9 cellular contexts compared by ENCODE assay signal in genomic region chr4:90027565-90027964, GRCh38.
A peak's percentile ranks its signal among the peaks of the same experiment; 100 is the strongest.
DNase-seq lines count a peak whose midpoint lies in the region; ATAC-seq, FAIRE-seq and TF ChIP-seq lines count a peak whose summit lies in the region.
"Had no signal": no experiment of that assay in that cellular context is flagged by ENCODE, and none has a peak within 500 bp of the region (broad histone marks: within the 10 kb centered on the region; RNA-seq: fewer than 3 reads in every experiment).

No MANE protein-coding gene starts in this region.

- H3K79me2 ChIP-seq in GM12878 (ENCODE audit: control insufficient read depth, insufficient read depth, low read length) (no peaks in the 10 kb centered on the region), mammary epithelial cell (ENCODE audit: insufficient read depth, low read length) (no peaks in the 10 kb centered on the region)

- no peak overlapping the region for H3K4me2 ChIP-seq in GM12878 (ENCODE audit: control insufficient read depth, insufficient read depth)
- no peak overlapping the region for H3K4me2 ChIP-seq in mammary epithelial cell (ENCODE audit: insufficient read depth, low read depth, low read length)

- H3K9me3 ChIP-seq in GM12878 (replicated peaks; ENCODE audit: control insufficient read depth, insufficient read depth, low read length) (no peaks in the 10 kb centered on the region), mammary epithelial cell (replicated peaks; ENCODE audit: insufficient read depth, low read length) (no peaks in the 10 kb centered on the region)

- TF ChIP-seq RAD21 in GM12878 (IDR thresholded peaks at IDR 0.05; ENCODE audit: insufficient read depth, low read depth, low read length) = no peak

- SMC1A ChIA-PET in GM12878 (lab: Charles Lee; ENCODE audit: uncharacterized antibody, unreplicated experiment) = interaction anchor here (0.5 to 1.4 kb wide), 7 partner anchors 17 to 162 kb away, joined by 3 to 4 read pairs (median 3); no protein-coding TSS in a partner anchor

- dilution Hi-C loops in mammary epithelial cell (cut with HindIII; ENCODE audit: low sequenced_read_pairs) = no loop called here

- H4K20me1 ChIP-seq in GM12878 (ENCODE audit: control insufficient read depth, insufficient read depth) (no peaks in the 10 kb centered on the region), mammary epithelial cell (ENCODE audit: insufficient read depth, low read length) (no peaks in the 10 kb centered on the region)

- ATAC-seq in GM18909 (IDR thresholded peaks at IDR 0.05; ENCODE audit: poor library complexity, unreplicated experiment) (peak; percentile 93), GM21825 (IDR thresholded peaks at IDR 0.05; ENCODE audit: unreplicated experiment) (peak; percentile 91), HG03354 (IDR thresholded peaks at IDR 0.05; ENCODE audit: poor library complexity, severe bottlenecking, unreplicated experiment) (peak; percentile 93), GM12878 (peak; percentile 91)

- TF ChIP-seq EP300 in GM12878 (IDR thresholded peaks at IDR 0.05; ENCODE audit: borderline replicate concordance in 1 of 2, control insufficient read depth in 1 of 2, low read depth in 2 of 2, low read length in 2 of 2) = peak; percentile 83 to 91; a peak in 3 of 4 replicates

- no peak overlapping the region for H3K9ac ChIP-seq in GM12878 (ENCODE audit: control insufficient read depth, insufficient read depth, low read length)
- H3K9ac ChIP-seq in mammary epithelial cell (ENCODE audit: insufficient read depth, low read length) = no peak overlapping the region

- TF ChIP-seq CTCF in GM12878 (IDR thresholded peaks at IDR 0.05 in 2 of 3, conservative IDR thresholded peaks at IDR 0.05 in 1 of 3; ENCODE audit: control insufficient read depth in 2 of 3, extremely low read depth in 1 of 3, insufficient read depth in 1 of 3, low read depth in 3 of 3, low read length in 3 of 3) (no peak), mammary epithelial cell (conservative IDR thresholded peaks at IDR 0.05 in 1 of 2, IDR thresholded peaks at IDR 0.05 in 1 of 2; ENCODE audit: extremely low read depth in 1 of 2, insufficient read depth in 1 of 2, low read depth in 1 of 2, low read length in 2 of 2) (no peak)

- RAD21 ChIA-PET in GM12878 (lab: Charles Lee; ENCODE audit: unreplicated experiment) = interaction anchor here (0.6 to 1.0 kb wide), 2 partner anchors 101 to 117 kb away, joined by 3 read pairs; no protein-coding TSS in a partner anchor

- POLR2A ChIA-PET in GM12878 (lab: Charles Lee) = interaction anchor here (0.5 kb wide), 1 partner anchor 804 kb away, joined by 12 read pairs; no protein-coding TSS in a partner anchor

- BruUV-seq in GM12878 (replicated peaks; lab: Mats Ljungman, UMichigan) = no TSS peak
- BruUV-seq in mammary epithelial cell (replicated peaks; lab: Mats Ljungman, UMichigan) = no TSS peak

- TF ChIP-seq POLR2A in GM12878 (IDR thresholded peaks at IDR 0.05; ENCODE audit: low read depth, low read length) = no peak

- H3K4me1 ChIP-seq in GM12878 (ENCODE audit: control insufficient read depth, insufficient read depth, low read length) (peaks cover 9% of the 10 kb centered on the region), mammary epithelial cell (ENCODE audit: insufficient read depth, low read length) (no peaks in the 10 kb centered on the region)

- H3K27me3 ChIP-seq in GM12878 (replicated peaks in 1 of 2; ENCODE audit: control insufficient read depth in 2 of 2, insufficient read depth in 2 of 2, low read length in 1 of 2) (no peaks in the 10 kb centered on the region), mammary epithelial cell (ENCODE audit: insufficient read depth, low read length) (no peaks in the 10 kb centered on the region)

- H2AFZ ChIP-seq in GM12878 (ENCODE audit: control insufficient read depth, low read depth, low read length) = no peak overlapping the region
- no peak overlapping the region for H2AFZ ChIP-seq in mammary epithelial cell (ENCODE audit: low read depth, low read length)

- CTCF ChIA-PET in GM12878 (lab: Yijun Ruan, JAX) = interaction anchor here (1.3 to 1.4 kb wide), 2 partner anchors 117 to 132 kb away, joined by 3 to 4 read pairs; no protein-coding TSS in a partner anchor
- CTCF ChIA-PET in mammary epithelial cell (lab: Charles Lee; ENCODE audit: low non-redundant PET) = no interaction called here

- H3K36me3 ChIP-seq in GM12878 (ENCODE audit: control insufficient read depth in 2 of 2, insufficient read depth in 2 of 2, low read length in 1 of 2) (no peaks in the 10 kb centered on the region), mammary epithelial cell (ENCODE audit: insufficient read depth, low read length) (no peaks in the 10 kb centered on the region)

- intact Hi-C loops in GM12878 (cut with micrococcal nuclease; ENCODE audit: unreplicated experiment) (loop anchor here (5.0 kb wide), 3 partner anchors 100 to 140 kb away; partner anchors contain the start of gene CCSER1), mammary epithelial cell (cut with micrococcal nuclease) (no loop called here)

- in situ Hi-C loops in GM12878 (cut with MboI) (loop anchor here (10.0 kb wide), 1 partner anchor 267 kb away; no protein-coding TSS in a partner anchor), mammary epithelial cell (cut with MboI; ENCODE audit: low sequenced_read_pairs in 2 of 2) (loop anchor here in 1 of 2 donors (25.0 kb wide), 1 partner anchor 260 kb away; no protein-coding TSS in a partner anchor)

- H3K27ac ChIP-seq in GM12878 (ENCODE audit: control insufficient read depth, insufficient read depth) (no peak overlapping the region; the same call in 1 of the 2 replicates), mammary epithelial cell (ENCODE audit: insufficient read depth, low read depth, low read length) (no peak overlapping the region)

- DNase-seq in GM12878 (ENCODE audit: low read depth, low spot score) (no peak), NCI-H1092 (lab: John Stamatoyannopoulos, UW) (no peak), mammary epithelial cell (no peak), AG08395 (ENCODE audit: low spot score) (no peak), H4 (ENCODE audit: low spot score) (no peak)
- DNase-seq: retina had no signal

- H3K4me3 ChIP-seq in GM12878 = no peak overlapping the region
- H3K4me3 ChIP-seq in mammary epithelial cell (replicated peaks in 1 of 3; ENCODE audit: insufficient read depth in 1 of 3, low read depth in 2 of 3, low read length in 3 of 3) = no peak overlapping the region

- 19% methylated on average over 2 of the region's 2 CpGs for WGBS in GM12878 (ENCODE audit: insufficient coverage, insufficient replicate concordance, low lambda C conversion rate, missing lambda C conversion rate)
- 76% methylated on average over 2 of the region's 2 CpGs for WGBS in mammary epithelial cell (ENCODE audit: low coverage, missing lambda C conversion rate)

- no peak for FAIRE-seq in GM12878 (lab: Jason Lieb, UNC)

TF ChIP-seq in GM12878, 131 proteins besides CTCF, POLR2A, EP300 and RAD21 (continues in another document):
- peak; percentile 38 for TF ChIP-seq MEF2B (IDR thresholded peaks at IDR 0.05; ENCODE audit: partially characterized antibody, poor library complexity, severe bottlenecking)
- peak; percentile 22 for TF ChIP-seq JUNB (IDR thresholded peaks at IDR 0.05)
- TF ChIP-seq, protein P1, sequence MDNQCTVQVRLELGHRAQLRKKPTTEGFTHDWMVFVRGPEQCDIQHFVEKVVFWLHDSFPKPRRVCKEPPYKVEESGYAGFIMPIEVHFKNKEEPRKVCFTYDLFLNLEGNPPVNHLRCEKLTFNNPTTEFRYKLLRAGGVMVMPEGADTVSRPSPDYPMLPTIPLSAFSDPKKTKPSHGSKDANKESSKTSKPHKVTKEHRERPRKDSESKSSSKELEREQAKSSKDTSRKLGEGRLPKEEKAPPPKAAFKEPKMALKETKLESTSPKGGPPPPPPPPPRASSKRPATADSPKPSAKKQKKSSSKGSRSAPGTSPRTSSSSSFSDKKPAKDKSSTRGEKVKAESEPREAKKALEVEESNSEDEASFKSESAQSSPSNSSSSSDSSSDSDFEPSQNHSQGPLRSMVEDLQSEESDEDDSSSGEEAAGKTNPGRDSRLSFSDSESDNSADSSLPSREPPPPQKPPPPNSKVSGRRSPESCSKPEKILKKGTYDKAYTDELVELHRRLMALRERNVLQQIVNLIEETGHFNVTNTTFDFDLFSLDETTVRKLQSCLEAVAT (IDR thresholded peaks at IDR 0.05) = no peak
- TF ChIP-seq TCF3 (IDR thresholded peaks at IDR 0.05; ENCODE audit: borderline replicate concordance, insufficient read depth, low read depth, low read length) = no peak
- no peak for TF ChIP-seq TCF12 (IDR thresholded peaks at IDR 0.05; ENCODE audit: low read depth, low read length)
- TF ChIP-seq SPI1 (IDR thresholded peaks at IDR 0.05; ENCODE audit: borderline replicate concordance, insufficient read depth, low read depth, low read length) = peak; percentile 96
- peak; percentile 62 for TF ChIP-seq BCL11A (IDR thresholded peaks at IDR 0.05; ENCODE audit: low read depth, low read length)
- 0 out of 2 replicates have a peak, but pooled peaks have one; percentile 46 for TF ChIP-seq NFIC (IDR thresholded peaks at IDR 0.05; ENCODE audit: low read depth, low read length)
- peak; percentile 83 for TF ChIP-seq BMI1 (IDR thresholded peaks at IDR 0.05; ENCODE audit: borderline replicate concordance)
- peak; percentile 99 for TF ChIP-seq MTA2 (IDR thresholded peaks at IDR 0.05; ENCODE audit: low read depth)
- TF ChIP-seq, protein P2, sequence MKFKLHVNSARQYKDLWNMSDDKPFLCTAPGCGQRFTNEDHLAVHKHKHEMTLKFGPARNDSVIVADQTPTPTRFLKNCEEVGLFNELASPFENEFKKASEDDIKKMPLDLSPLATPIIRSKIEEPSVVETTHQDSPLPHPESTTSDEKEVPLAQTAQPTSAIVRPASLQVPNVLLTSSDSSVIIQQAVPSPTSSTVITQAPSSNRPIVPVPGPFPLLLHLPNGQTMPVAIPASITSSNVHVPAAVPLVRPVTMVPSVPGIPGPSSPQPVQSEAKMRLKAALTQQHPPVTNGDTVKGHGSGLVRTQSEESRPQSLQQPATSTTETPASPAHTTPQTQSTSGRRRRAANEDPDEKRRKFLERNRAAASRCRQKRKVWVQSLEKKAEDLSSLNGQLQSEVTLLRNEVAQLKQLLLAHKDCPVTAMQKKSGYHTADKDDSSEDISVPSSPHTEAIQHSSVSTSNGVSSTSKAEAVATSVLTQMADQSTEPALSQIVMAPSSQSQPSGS (IDR thresholded peaks at IDR 0.05; ENCODE audit: low read length) = peak; percentile 62; the same call in 1 of the 2 replicates
- no peak for TF ChIP-seq CHD4 (IDR thresholded peaks at IDR 0.05)
- peak; percentile 29; the same call in 1 of the 2 replicates for TF ChIP-seq ZNF24 (IDR thresholded peaks at IDR 0.05)
- TF ChIP-seq BACH1 (IDR thresholded peaks at IDR 0.05; ENCODE audit: borderline replicate concordance) = peak; percentile 84; the same call in 1 of the 2 replicates
- peak; percentile 72 for TF ChIP-seq RUNX3 (IDR thresholded peaks at IDR 0.05; ENCODE audit: low read length)
- TF ChIP-seq DPF2 (IDR thresholded peaks at IDR 0.05) = peak; percentile 95
- peak; percentile 67 for TF ChIP-seq ATF7 (IDR thresholded peaks at IDR 0.05; ENCODE audit: low read depth)
